In genomic region chr4:162645381-162645780, GRCh38 we compare ENCODE assay signal across 16 cellular contexts.
DNase-seq lines count a peak whose midpoint lies in the region; ATAC-seq, FAIRE-seq and TF ChIP-seq lines count a peak whose summit lies in the region.
"Had no signal": no experiment of that assay in that cellular context is flagged by ENCODE, and none has a peak within 500 bp of the region (broad histone marks: within the 10 kb centered on the region; RNA-seq: fewer than 3 reads in every experiment).

No MANE protein-coding gene starts in this region.

- H2AFZ ChIP-seq in HCT116 (ENCODE audit: low read depth, low read length, poor library complexity, severe bottlenecking) (no peak overlapping the region), astrocyte (ENCODE audit: low read depth, low read length) (no peak overlapping the region), mesenchymal stem cell (ENCODE audit: low read depth, low read length) (no peak overlapping the region)

- H4K20me1 ChIP-seq in HCT116 (ENCODE audit: insufficient read depth), result no peaks in the 10 kb centered on the region
- no peaks in the 10 kb centered on the region for H4K20me1 ChIP-seq in astrocyte (ENCODE audit: insufficient read depth, low read length)

- no peak overlapping the region for H2AK5ac ChIP-seq in mesenchymal stem cell (ENCODE audit: low read length, severe bottlenecking)

- no peaks in the 10 kb centered on the region for H3K27me3 ChIP-seq in HCT116 (ENCODE audit: insufficient read depth, low read length)
- H3K27me3 ChIP-seq in astrocyte (ENCODE audit: insufficient read depth, low read length), result no peaks in the 10 kb centered on the region
- no peaks in the 10 kb centered on the region for H3K27me3 ChIP-seq in mesenchymal stem cell (ENCODE audit: control insufficient read depth in 1 of 2, insufficient read depth in 1 of 2, low read length in 2 of 2)
- H3K27me3 ChIP-seq: foreskin keratinocyte had no signal

- no peak overlapping the region for H3K18ac ChIP-seq in mesenchymal stem cell (ENCODE audit: low read depth in 1 of 2, low read length in 2 of 2)

- H3K4me1 ChIP-seq in HCT116 (ENCODE audit: control insufficient read depth in 1 of 2, insufficient read depth in 2 of 2, low read length in 2 of 2) (no peaks in the 10 kb centered on the region), astrocyte (ENCODE audit: insufficient read depth, low read length) (peaks cover 6% of the 10 kb centered on the region), mesenchymal stem cell (ENCODE audit: control insufficient read depth, insufficient read depth, low read depth, low read length) (peaks cover 1% of the 10 kb centered on the region)
- H3K4me1 ChIP-seq: foreskin keratinocyte had no signal

- H3K4me2 ChIP-seq in HCT116 (ENCODE audit: low read length), result no peak overlapping the region
- H3K4me2 ChIP-seq in astrocyte (ENCODE audit: low read length), result no peak overlapping the region
- no peak overlapping the region for H3K4me2 ChIP-seq in mesenchymal stem cell (ENCODE audit: low read length, poor library complexity, severe bottlenecking)

- no TSS peak for BruUV-seq in HCT116 (replicated peaks; lab: Mats Ljungman, UMichigan)

- POLR2A ChIA-PET in HCT116 (lab: Charles Lee), result interaction anchor here (1.2 kb wide), 1 partner anchor 14 kb away, joined by 3 read pairs; no protein-coding TSS in a partner anchor

- RAD21 ChIA-PET in HCT116 (lab: Charles Lee; ENCODE audit: low non-redundant PET in 1 of 2, low total read pairs in 2 of 2, uncharacterized antibody in 2 of 2, unreplicated experiment in 2 of 2), result no interaction called here

- H3K4me3 Mint-ChIP-seq in astrocyte (ENCODE audit: unreplicated experiment), result no peak overlapping the region
- H3K4me3 Mint-ChIP-seq: activated CD4-positive, alpha-beta T cell treated with anti-CD3 and anti-CD28 coated beads, Interleukin-2, amount 10 ng/mL, durations not matched to agents 24 days and 14 days; CD4-positive, CD25-positive, alpha-beta regulatory T cell; stimulated activated effector memory CD8-positive, alpha-beta T cell treated with anti-CD3 and anti-CD28 coated beads, Interleukin-12 subunit alpha, Interleukin-12 subunit beta, amount 100 ng/mL, for 72 hours had no signal

- H3K14ac ChIP-seq in mesenchymal stem cell (ENCODE audit: low read length in 2 of 2), result no peak overlapping the region

- TF ChIP-seq CTCF in HCT116 (IDR thresholded peaks at IDR 0.05 in 2 of 3, conservative IDR thresholded peaks at IDR 0.05 in 1 of 3; ENCODE audit: borderline replicate concordance in 1 of 3, insufficient read depth in 1 of 3, low read depth in 2 of 3, low read length in 2 of 3), result peak in 2 of 3 experiments; percentile 17 to 39; a peak in 3 of 6 replicates
- TF ChIP-seq CTCF in astrocyte (IDR thresholded peaks at IDR 0.05; ENCODE audit: insufficient read depth, low read depth, low read length), result peak; percentile 7
- no peak for TF ChIP-seq CTCF in coronary artery (IDR thresholded peaks at IDR 0.05)

- DNase-seq in D341Med (ENCODE audit: low spot score), result peak; percentile 27
- DNase-seq in HCT116 (ENCODE audit: low read depth, low spot score), result no peak
- DNase-seq in astrocyte (ENCODE audit: low read depth), result peak; percentile 3
- peak; percentile 16 for DNase-seq in left kidney (ENCODE audit: low read depth, low spot score)
- DNase-seq in coronary artery (ENCODE audit: low spot score), result no peak
- no peak for DNase-seq in mesenchymal stem cell
- DNase-seq in effector CD4-positive, alpha-beta T cell, result no peak
- DNase-seq: activated CD4-positive, alpha-beta T cell treated with anti-CD3 and anti-CD28 coated beads, Interleukin-2, amount 10 ng/mL, durations not matched to agents 24 days and 14 days; CD4-positive, CD25-positive, alpha-beta regulatory T cell; central memory CD4-positive, alpha-beta T cell; foreskin keratinocyte; KG1; NCI-H345 had no signal

- H3K4me3 ChIP-seq in HCT116 (replicated peaks in 1 of 2; ENCODE audit: low read depth in 1 of 2, low read length in 2 of 2) (no peak overlapping the region), astrocyte (ENCODE audit: insufficient read depth, low read depth, low read length) (no peak overlapping the region), coronary artery (no peak overlapping the region), mesenchymal stem cell (ENCODE audit: insufficient read depth in 1 of 2, low read depth in 1 of 2, low read length in 2 of 2) (no peak overlapping the region)

- no peak overlapping the region for H3K27ac ChIP-seq in HCT116 (ENCODE audit: low read depth, low read length)
- no peak overlapping the region for H3K27ac ChIP-seq in astrocyte (ENCODE audit: low read depth, low read length)
- H3K27ac ChIP-seq in coronary artery, result no peak overlapping the region
- no peak overlapping the region for H3K27ac ChIP-seq in mesenchymal stem cell (ENCODE audit: low read length, poor library complexity, severe bottlenecking)
- H3K27ac ChIP-seq: foreskin keratinocyte had no signal

- FAIRE-seq in astrocyte (lab: Jason Lieb, UNC), result no peak

- H2BK120ac ChIP-seq in mesenchymal stem cell (ENCODE audit: low read depth, low read length), result no peak overlapping the region

- peak overlapping the region; percentile 84 for H3K27ac Mint-ChIP-seq in astrocyte (ENCODE audit: unreplicated experiment)
- H3K27ac Mint-ChIP-seq: activated CD4-positive, alpha-beta T cell treated with anti-CD3 and anti-CD28 coated beads, Interleukin-2, amount 10 ng/mL, durations not matched to agents 24 days and 14 days; CD4-positive, CD25-positive, alpha-beta regulatory T cell; stimulated activated effector memory CD8-positive, alpha-beta T cell treated with anti-CD3 and anti-CD28 coated beads, Interleukin-12 subunit alpha, Interleukin-12 subunit beta, amount 100 ng/mL, for 72 hours had no signal

- no peaks in the 10 kb centered on the region for H3K27me3 Mint-ChIP-seq in astrocyte (ENCODE audit: low read depth, unreplicated experiment)
- H3K27me3 Mint-ChIP-seq: activated CD4-positive, alpha-beta T cell treated with anti-CD3 and anti-CD28 coated beads, Interleukin-2, amount 10 ng/mL, durations not matched to agents 24 days and 14 days; CD4-positive, CD25-positive, alpha-beta regulatory T cell had no signal

- TF ChIP-seq RAD21 in HCT116 (IDR thresholded peaks at IDR 0.05; ENCODE audit: low read depth), result peak; percentile 51

- H3K23ac ChIP-seq in mesenchymal stem cell (ENCODE audit: low read length in 2 of 2), result no peak overlapping the region

- H3K9me3 ChIP-seq in HCT116 (ENCODE audit: control insufficient read depth in 1 of 2, insufficient read depth in 1 of 2, low read depth in 1 of 2, low read length in 2 of 2) (no peaks in the 10 kb centered on the region), astrocyte (ENCODE audit: insufficient read depth, low read depth, low read length) (no peaks in the 10 kb centered on the region), mesenchymal stem cell (ENCODE audit: control insufficient read depth, low read length) (peaks cover 2% of the 10 kb centered on the region)

- H3K9ac ChIP-seq in HCT116 (ENCODE audit: low read length) (no peak overlapping the region), astrocyte (ENCODE audit: low read length) (no peak overlapping the region), mesenchymal stem cell (ENCODE audit: low read length) (no peak overlapping the region)

- H2BK12ac ChIP-seq in mesenchymal stem cell (ENCODE audit: low read length in 2 of 2), result no peak overlapping the region

- H3K79me1 ChIP-seq in mesenchymal stem cell (replicated peaks; ENCODE audit: low read length, poor library complexity, severe bottlenecking), result no peaks in the 10 kb centered on the region

- H3K79me2 ChIP-seq in HCT116 (ENCODE audit: insufficient read depth, low read length) (no peaks in the 10 kb centered on the region), astrocyte (ENCODE audit: insufficient read depth, low read length) (no peaks in the 10 kb centered on the region)

- no peaks in the 10 kb centered on the region for H3K36me3 ChIP-seq in HCT116 (ENCODE audit: control insufficient read depth in 1 of 2, insufficient read depth in 2 of 2, low read length in 2 of 2)
- no peaks in the 10 kb centered on the region for H3K36me3 ChIP-seq in astrocyte (ENCODE audit: insufficient read depth, low read length)
- H3K36me3 ChIP-seq in mesenchymal stem cell (ENCODE audit: control insufficient read depth in 1 of 2, insufficient read depth in 2 of 2, low read depth in 1 of 2, low read length in 2 of 2), result no peaks in the 10 kb centered on the region

- TF ChIP-seq POLR2A in HCT116 (IDR thresholded peaks at IDR 0.05; ENCODE audit: borderline replicate concordance, extremely low read depth, insufficient read depth, insufficient read length), result no peak

- intact Hi-C loops in HCT116 (cut with micrococcal nuclease), result loop anchor here (10.0 kb wide), 1 partner anchor 389 kb away; no protein-coding TSS in a partner anchor

- ATAC-seq in HCT116 (no peak), HG02884 (IDR thresholded peaks at IDR 0.05; ENCODE audit: unreplicated experiment) (no peak)
- ATAC-seq: foreskin keratinocyte; left lobe of liver; stimulated activated effector memory CD8-positive, alpha-beta T cell treated with anti-CD3 and anti-CD28 coated beads, Interleukin-12 subunit alpha, Interleukin-12 subunit beta, amount 100 ng/mL, for 72 hours had no signal

- no peaks in the 10 kb centered on the region for H3K36me3 Mint-ChIP-seq in astrocyte (ENCODE audit: low read depth, unreplicated experiment)
- H3K36me3 Mint-ChIP-seq: CD4-positive, CD25-positive, alpha-beta regulatory T cell; stimulated activated effector memory CD8-positive, alpha-beta T cell treated with anti-CD3 and anti-CD28 coated beads, Interleukin-12 subunit alpha, Interleukin-12 subunit beta, amount 100 ng/mL, for 72 hours had no signal

- no peak overlapping the region for H4K8ac ChIP-seq in mesenchymal stem cell (ENCODE audit: low read length)

- H3K4ac ChIP-seq in mesenchymal stem cell (ENCODE audit: low read depth in 1 of 2, low read length in 2 of 2), result no peak overlapping the region

- H3K9me3 Mint-ChIP-seq in astrocyte (ENCODE audit: unreplicated experiment), result no peaks in the 10 kb centered on the region
- H3K9me3 Mint-ChIP-seq: activated CD4-positive, alpha-beta T cell treated with anti-CD3 and anti-CD28 coated beads, Interleukin-2, amount 10 ng/mL, durations not matched to agents 24 days and 14 days had no signal

- H4K91ac ChIP-seq in mesenchymal stem cell (ENCODE audit: low read length), result no peak overlapping the region

- no peak overlapping the region for H2BK5ac ChIP-seq in mesenchymal stem cell (ENCODE audit: low read depth, low read length, poor library complexity, severe bottlenecking)

- CTCF ChIA-PET in HCT116 (lab: Charles Lee), result interaction anchor here (0.6 to 2.2 kb wide), 4 partner anchors 130 to 394 kb away, joined by 3 to 9 read pairs (median 5); no protein-coding TSS in a partner anchor

- no peaks in the 10 kb centered on the region for H3K9me2 ChIP-seq in HCT116 (ENCODE audit: insufficient read depth)

- WGBS in mesenchymal stem cell, result no CpG with 5 or more reads among the region's 4 CpGs

- H2BK15ac ChIP-seq in mesenchymal stem cell (ENCODE audit: low read depth, poor library complexity, severe bottlenecking), result no peak overlapping the region

- peaks cover 23% of the 10 kb centered on the region for H3K4me1 Mint-ChIP-seq in astrocyte (ENCODE audit: low read depth, unreplicated experiment)
- H3K4me1 Mint-ChIP-seq: activated CD4-positive, alpha-beta T cell treated with anti-CD3 and anti-CD28 coated beads, Interleukin-2, amount 10 ng/mL, durations not matched to agents 24 days and 14 days; CD4-positive, CD25-positive, alpha-beta regulatory T cell; stimulated activated effector memory CD8-positive, alpha-beta T cell treated with anti-CD3 and anti-CD28 coated beads, Interleukin-12 subunit alpha, Interleukin-12 subunit beta, amount 100 ng/mL, for 72 hours had no signal

Comparison
In these comparisons a context has a peak if more than half of its experiments do, and no peak if none do; other contexts are left out.
1. DNase-seq: peak in D341Med (single experiment), astrocyte (single experiment) and left kidney (single experiment); none in HCT116 (single experiment), coronary artery (single experiment), mesenchymal stem cell (single experiment) and effector CD4-positive, alpha-beta T cell (single experiment).